Comparison of ENCODE assay signal across 1 cellular context in the genomic region with DNA sequence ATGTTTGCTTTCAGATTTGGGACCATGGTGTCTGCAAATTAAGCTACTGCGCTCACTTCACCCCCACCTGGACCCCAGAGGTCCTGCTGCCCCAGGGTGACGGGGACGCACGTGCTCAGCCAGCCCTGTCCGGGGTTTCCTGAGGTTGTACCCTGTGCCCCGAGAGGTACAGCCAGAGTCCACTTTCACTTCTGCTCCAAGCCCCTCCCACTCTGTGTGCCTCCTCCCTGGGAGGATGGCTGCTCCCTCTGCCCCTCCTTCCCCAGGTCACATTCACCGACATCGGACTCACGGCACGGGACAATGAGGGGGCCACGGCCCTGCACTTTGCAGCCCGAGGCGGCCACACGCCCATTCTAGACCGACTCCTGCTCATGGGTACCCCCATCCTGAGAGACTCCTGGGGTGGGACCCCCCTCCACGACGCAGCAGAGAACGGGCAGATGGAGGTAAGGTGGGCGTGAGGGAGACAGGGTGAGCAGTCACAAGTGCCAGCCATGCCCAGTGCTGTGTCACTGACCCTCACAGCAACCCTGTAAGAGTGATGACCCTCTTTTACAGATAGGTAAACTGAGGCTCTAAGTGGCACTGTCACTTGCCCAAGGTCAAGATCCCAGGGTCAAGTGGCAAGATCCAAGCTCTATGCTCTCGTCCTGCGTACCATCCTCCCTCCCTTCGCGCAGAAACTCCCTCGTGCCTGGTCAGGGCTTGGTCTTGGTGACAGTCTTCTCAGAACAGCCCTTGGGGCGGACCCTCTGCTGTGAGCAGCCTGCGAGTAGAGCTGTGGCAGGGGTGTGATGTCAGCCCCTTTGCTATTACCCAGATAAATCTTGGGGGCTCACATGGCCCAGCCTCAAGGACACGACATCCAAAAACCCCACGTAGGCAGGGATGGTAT.
TF ChIP-seq lines count a peak whose summit lies in the region.

No MANE protein-coding gene starts in this region.

TF ChIP-seq in HepG2, 621 proteins besides CTCF, POLR2A, EP300 and RAD21 (continued from another document and continues in another):
- TF ChIP-seq XBP1 (CRISPR knock-in tag; IDR thresholded peaks at IDR 0.05) (no peak), ZNF12 (CRISPR knock-in tag; IDR thresholded peaks at IDR 0.05) (no peak), TBL1XR1 (IDR thresholded peaks at IDR 0.05; ENCODE audit: borderline replicate concordance, low read length, partially characterized antibody) (no peak), FLYWCH1 (CRISPR knock-in tag; IDR thresholded peaks at IDR 0.05) (no peak), THAP11 (CRISPR knock-in tag; IDR thresholded peaks at IDR 0.05) (peak; percentile 70), ZSCAN21 (CRISPR knock-in tag; IDR thresholded peaks at IDR 0.05; ENCODE audit: borderline replicate concordance) (no peak; the same call in 1 of the 2 replicates), IRF2 (CRISPR knock-in tag; IDR thresholded peaks at IDR 0.05) (peak; percentile 88), ZKSCAN5 (CRISPR knock-in tag; IDR thresholded peaks at IDR 0.05) (no peak), FOXC1 (CRISPR knock-in tag; IDR thresholded peaks at IDR 0.05; ENCODE audit: borderline replicate concordance) (0 out of 2 replicates have a peak, but pooled peaks have one; percentile 34), ZNF274 (CRISPR knock-in tag; IDR thresholded peaks at IDR 0.05) (0 out of 2 replicates have a peak, but pooled peaks have one; percentile 42), ZNF44 (CRISPR knock-in tag; IDR thresholded peaks at IDR 0.05) (no peak), ONECUT2 (CRISPR knock-in tag; IDR thresholded peaks at IDR 0.05) (no peak), RXRA (CRISPR knock-in tag; IDR thresholded peaks at IDR 0.05) (peak; percentile 89), HNRNPH1 (optimal IDR thresholded peaks at IDR 0.05; ENCODE audit: low read depth, low read length) (no peak), XRCC5 (optimal IDR thresholded peaks at IDR 0.05; ENCODE audit: low read length) (peak; percentile 32), ZNF570 (CRISPR knock-in tag; IDR thresholded peaks at IDR 0.05; ENCODE audit: borderline replicate concordance) (0 out of 2 replicates have a peak, but pooled peaks have one; percentile 74), SYNCRIP (IDR thresholded peaks at IDR 0.05; ENCODE audit: insufficient read depth, low read depth, low read length) (no peak), ZNF709 (CRISPR knock-in tag; IDR thresholded peaks at IDR 0.05) (no peak), NR2C2 (CRISPR knock-in tag; IDR thresholded peaks at IDR 0.05; ENCODE audit: borderline replicate concordance) (peak; percentile 68), NCOA2 (CRISPR knock-in tag; IDR thresholded peaks at IDR 0.05) (no peak; the same call in 1 of the 2 replicates), AHR (CRISPR knock-in tag; IDR thresholded peaks at IDR 0.05) (no peak), ZNF160 (CRISPR knock-in tag; IDR thresholded peaks at IDR 0.05) (no peak), REL (CRISPR knock-in tag; conservative IDR thresholded peaks at IDR 0.05) (no peak), NFRKB (IDR thresholded peaks at IDR 0.05) (no peak), ZNF138 (CRISPR knock-in tag; IDR thresholded peaks at IDR 0.05; ENCODE audit: low read depth) (no peak), MLLT10 (CRISPR knock-in tag; IDR thresholded peaks at IDR 0.05) (no peak), KMT2B (CRISPR knock-in tag; IDR thresholded peaks at IDR 0.05) (peak; percentile 64), MXD4 (CRISPR knock-in tag; IDR thresholded peaks at IDR 0.05) (peak; percentile 95), MEF2D (CRISPR knock-in tag; IDR thresholded peaks at IDR 0.05) (peak; percentile 45; the same call in 1 of the 2 replicates), ZNF496 (CRISPR knock-in tag; IDR thresholded peaks at IDR 0.05; ENCODE audit: insufficient replicate concordance) (no peak), ZSCAN9 (CRISPR knock-in tag; IDR thresholded peaks at IDR 0.05; ENCODE audit: borderline replicate concordance) (no peak), KDM1A (CRISPR knock-in tag; IDR thresholded peaks at IDR 0.05) (0 out of 2 replicates have a peak, but pooled peaks have one; percentile 3), YEATS2 (CRISPR knock-in tag; IDR thresholded peaks at IDR 0.05; ENCODE audit: borderline replicate concordance) (peak; percentile 52; the same call in 1 of the 2 replicates), ZNF7 (CRISPR knock-in tag; IDR thresholded peaks at IDR 0.05) (no peak), MAFG (CRISPR knock-in tag; IDR thresholded peaks at IDR 0.05) (no peak), PHF21A (CRISPR knock-in tag; IDR thresholded peaks at IDR 0.05) (peak; percentile 77), RAD51 (IDR thresholded peaks at IDR 0.05; ENCODE audit: borderline replicate concordance) (no peak), JUNB (CRISPR knock-in tag; IDR thresholded peaks at IDR 0.05; ENCODE audit: borderline replicate concordance) (no peak), ZC3H13 (CRISPR knock-in tag; IDR thresholded peaks at IDR 0.05) (peak; percentile 72; the same call in 1 of the 2 replicates), ZNF326 (CRISPR knock-in tag; IDR thresholded peaks at IDR 0.05; ENCODE audit: borderline replicate concordance) (no peak)
- TF ChIP-seq, protein P1, sequence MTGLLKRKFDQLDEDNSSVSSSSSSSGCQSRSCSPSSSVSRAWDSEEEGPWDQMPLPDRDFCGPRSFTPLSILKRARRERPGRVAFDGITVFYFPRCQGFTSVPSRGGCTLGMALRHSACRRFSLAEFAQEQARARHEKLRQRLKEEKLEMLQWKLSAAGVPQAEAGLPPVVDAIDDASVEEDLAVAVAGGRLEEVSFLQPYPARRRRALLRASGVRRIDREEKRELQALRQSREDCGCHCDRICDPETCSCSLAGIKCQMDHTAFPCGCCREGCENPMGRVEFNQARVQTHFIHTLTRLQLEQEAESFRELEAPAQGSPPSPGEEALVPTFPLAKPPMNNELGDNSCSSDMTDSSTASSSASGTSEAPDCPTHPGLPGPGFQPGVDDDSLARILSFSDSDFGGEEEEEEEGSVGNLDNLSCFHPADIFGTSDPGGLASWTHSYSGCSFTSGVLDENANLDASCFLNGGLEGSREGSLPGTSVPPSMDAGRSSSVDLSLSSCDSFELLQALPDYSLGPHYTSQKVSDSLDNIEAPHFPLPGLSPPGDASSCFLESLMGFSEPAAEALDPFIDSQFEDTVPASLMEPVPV (CRISPR knock-in tag; IDR thresholded peaks at IDR 0.05): no peak; the same call in 1 of the 2 replicates
- TF ChIP-seq, protein P2, sequence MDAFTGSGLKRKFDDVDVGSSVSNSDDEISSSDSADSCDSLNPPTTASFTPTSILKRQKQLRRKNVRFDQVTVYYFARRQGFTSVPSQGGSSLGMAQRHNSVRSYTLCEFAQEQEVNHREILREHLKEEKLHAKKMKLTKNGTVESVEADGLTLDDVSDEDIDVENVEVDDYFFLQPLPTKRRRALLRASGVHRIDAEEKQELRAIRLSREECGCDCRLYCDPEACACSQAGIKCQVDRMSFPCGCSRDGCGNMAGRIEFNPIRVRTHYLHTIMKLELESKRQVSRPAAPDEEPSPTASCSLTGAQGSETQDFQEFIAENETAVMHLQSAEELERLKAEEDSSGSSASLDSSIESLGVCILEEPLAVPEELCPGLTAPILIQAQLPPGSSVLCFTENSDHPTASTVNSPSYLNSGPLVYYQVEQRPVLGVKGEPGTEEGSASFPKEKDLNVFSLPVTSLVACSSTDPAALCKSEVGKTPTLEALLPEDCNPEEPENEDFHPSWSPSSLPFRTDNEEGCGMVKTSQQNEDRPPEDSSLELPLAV (CRISPR knock-in tag; conservative IDR thresholded peaks at IDR 0.05; ENCODE audit: low read depth): no peak
- TF ChIP-seq, protein P3, sequence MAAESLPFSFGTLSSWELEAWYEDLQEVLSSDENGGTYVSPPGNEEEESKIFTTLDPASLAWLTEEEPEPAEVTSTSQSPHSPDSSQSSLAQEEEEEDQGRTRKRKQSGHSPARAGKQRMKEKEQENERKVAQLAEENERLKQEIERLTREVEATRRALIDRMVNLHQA (CRISPR knock-in tag; IDR thresholded peaks at IDR 0.05): no peak
- TF ChIP-seq, protein P4, sequence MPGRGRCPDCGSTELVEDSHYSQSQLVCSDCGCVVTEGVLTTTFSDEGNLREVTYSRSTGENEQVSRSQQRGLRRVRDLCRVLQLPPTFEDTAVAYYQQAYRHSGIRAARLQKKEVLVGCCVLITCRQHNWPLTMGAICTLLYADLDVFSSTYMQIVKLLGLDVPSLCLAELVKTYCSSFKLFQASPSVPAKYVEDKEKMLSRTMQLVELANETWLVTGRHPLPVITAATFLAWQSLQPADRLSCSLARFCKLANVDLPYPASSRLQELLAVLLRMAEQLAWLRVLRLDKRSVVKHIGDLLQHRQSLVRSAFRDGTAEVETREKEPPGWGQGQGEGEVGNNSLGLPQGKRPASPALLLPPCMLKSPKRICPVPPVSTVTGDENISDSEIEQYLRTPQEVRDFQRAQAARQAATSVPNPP (CRISPR knock-in tag; IDR thresholded peaks at IDR 0.05): no peak
- TF ChIP-seq, protein P5, sequence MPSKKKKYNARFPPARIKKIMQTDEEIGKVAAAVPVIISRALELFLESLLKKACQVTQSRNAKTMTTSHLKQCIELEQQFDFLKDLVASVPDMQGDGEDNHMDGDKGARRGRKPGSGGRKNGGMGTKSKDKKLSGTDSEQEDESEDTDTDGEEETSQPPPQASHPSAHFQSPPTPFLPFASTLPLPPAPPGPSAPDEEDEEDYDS (CRISPR knock-in tag; IDR thresholded peaks at IDR 0.05): 0 out of 2 replicates have a peak, but pooled peaks have one; percentile 19
- TF ChIP-seq, protein P6, sequence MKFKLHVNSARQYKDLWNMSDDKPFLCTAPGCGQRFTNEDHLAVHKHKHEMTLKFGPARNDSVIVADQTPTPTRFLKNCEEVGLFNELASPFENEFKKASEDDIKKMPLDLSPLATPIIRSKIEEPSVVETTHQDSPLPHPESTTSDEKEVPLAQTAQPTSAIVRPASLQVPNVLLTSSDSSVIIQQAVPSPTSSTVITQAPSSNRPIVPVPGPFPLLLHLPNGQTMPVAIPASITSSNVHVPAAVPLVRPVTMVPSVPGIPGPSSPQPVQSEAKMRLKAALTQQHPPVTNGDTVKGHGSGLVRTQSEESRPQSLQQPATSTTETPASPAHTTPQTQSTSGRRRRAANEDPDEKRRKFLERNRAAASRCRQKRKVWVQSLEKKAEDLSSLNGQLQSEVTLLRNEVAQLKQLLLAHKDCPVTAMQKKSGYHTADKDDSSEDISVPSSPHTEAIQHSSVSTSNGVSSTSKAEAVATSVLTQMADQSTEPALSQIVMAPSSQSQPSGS (CRISPR knock-in tag; IDR thresholded peaks at IDR 0.05): no peak
- TF ChIP-seq, protein P7, sequence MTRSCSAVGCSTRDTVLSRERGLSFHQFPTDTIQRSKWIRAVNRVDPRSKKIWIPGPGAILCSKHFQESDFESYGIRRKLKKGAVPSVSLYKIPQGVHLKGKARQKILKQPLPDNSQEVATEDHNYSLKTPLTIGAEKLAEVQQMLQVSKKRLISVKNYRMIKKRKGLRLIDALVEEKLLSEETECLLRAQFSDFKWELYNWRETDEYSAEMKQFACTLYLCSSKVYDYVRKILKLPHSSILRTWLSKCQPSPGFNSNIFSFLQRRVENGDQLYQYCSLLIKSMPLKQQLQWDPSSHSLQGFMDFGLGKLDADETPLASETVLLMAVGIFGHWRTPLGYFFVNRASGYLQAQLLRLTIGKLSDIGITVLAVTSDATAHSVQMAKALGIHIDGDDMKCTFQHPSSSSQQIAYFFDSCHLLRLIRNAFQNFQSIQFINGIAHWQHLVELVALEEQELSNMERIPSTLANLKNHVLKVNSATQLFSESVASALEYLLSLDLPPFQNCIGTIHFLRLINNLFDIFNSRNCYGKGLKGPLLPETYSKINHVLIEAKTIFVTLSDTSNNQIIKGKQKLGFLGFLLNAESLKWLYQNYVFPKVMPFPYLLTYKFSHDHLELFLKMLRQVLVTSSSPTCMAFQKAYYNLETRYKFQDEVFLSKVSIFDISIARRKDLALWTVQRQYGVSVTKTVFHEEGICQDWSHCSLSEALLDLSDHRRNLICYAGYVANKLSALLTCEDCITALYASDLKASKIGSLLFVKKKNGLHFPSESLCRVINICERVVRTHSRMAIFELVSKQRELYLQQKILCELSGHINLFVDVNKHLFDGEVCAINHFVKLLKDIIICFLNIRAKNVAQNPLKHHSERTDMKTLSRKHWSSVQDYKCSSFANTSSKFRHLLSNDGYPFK (CRISPR knock-in tag; IDR thresholded peaks at IDR 0.05; ENCODE audit: borderline replicate concordance): no peak
- TF ChIP-seq, protein P8, sequence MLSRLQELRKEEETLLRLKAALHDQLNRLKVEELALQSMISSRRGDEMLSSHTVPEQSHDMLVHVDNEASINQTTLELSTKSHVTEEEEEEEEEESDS (CRISPR knock-in tag; IDR thresholded peaks at IDR 0.05; ENCODE audit: borderline replicate concordance): no peak
- TF ChIP-seq, protein P9, sequence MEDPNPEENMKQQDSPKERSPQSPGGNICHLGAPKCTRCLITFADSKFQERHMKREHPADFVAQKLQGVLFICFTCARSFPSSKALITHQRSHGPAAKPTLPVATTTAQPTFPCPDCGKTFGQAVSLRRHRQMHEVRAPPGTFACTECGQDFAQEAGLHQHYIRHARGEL (CRISPR knock-in tag; IDR thresholded peaks at IDR 0.05): no peak
- TF ChIP-seq, protein P10, sequence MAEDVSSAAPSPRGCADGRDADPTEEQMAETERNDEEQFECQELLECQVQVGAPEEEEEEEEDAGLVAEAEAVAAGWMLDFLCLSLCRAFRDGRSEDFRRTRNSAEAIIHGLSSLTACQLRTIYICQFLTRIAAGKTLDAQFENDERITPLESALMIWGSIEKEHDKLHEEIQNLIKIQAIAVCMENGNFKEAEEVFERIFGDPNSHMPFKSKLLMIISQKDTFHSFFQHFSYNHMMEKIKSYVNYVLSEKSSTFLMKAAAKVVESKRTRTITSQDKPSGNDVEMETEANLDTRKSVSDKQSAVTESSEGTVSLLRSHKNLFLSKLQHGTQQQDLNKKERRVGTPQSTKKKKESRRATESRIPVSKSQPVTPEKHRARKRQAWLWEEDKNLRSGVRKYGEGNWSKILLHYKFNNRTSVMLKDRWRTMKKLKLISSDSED (CRISPR knock-in tag; IDR thresholded peaks at IDR 0.05): no peak
- TF ChIP-seq, protein P11, sequence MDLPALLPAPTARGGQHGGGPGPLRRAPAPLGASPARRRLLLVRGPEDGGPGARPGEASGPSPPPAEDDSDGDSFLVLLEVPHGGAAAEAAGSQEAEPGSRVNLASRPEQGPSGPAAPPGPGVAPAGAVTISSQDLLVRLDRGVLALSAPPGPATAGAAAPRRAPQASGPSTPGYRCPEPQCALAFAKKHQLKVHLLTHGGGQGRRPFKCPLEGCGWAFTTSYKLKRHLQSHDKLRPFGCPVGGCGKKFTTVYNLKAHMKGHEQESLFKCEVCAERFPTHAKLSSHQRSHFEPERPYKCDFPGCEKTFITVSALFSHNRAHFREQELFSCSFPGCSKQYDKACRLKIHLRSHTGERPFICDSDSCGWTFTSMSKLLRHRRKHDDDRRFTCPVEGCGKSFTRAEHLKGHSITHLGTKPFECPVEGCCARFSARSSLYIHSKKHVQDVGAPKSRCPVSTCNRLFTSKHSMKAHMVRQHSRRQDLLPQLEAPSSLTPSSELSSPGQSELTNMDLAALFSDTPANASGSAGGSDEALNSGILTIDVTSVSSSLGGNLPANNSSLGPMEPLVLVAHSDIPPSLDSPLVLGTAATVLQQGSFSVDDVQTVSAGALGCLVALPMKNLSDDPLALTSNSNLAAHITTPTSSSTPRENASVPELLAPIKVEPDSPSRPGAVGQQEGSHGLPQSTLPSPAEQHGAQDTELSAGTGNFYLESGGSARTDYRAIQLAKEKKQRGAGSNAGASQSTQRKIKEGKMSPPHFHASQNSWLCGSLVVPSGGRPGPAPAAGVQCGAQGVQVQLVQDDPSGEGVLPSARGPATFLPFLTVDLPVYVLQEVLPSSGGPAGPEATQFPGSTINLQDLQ (CRISPR knock-in tag; IDR thresholded peaks at IDR 0.05): peak; percentile 97
